8 cellular contexts compared by ENCODE assay signal in genomic region chr19:14366529-14366928, GRCh38. TPM values are rescaled to one million over a fixed set of nuclear protein-coding genes. Genes with fewer than 3 reads are reported as not detected.
A peak's percentile ranks its signal among the peaks of the same experiment; 100 is the strongest.
DNase-seq lines count a peak whose midpoint lies in the region; ATAC-seq and TF ChIP-seq lines count a peak whose summit lies in the region.

No MANE protein-coding gene starts in this region.

- H3K36me3 Mint-ChIP-seq in natural killer cell = no peaks in the 10 kb centered on the region
- no peaks in the 10 kb centered on the region for H3K36me3 Mint-ChIP-seq in type B pancreatic cell

- H3K27ac Mint-ChIP-seq in natural killer cell (peak overlapping the region; percentile 90 to 100), type B pancreatic cell (peak overlapping the region; percentile 67)

- peak overlapping the region; percentile 67 for H3K4me3 Mint-ChIP-seq in natural killer cell
- no peak overlapping the region for H3K4me3 Mint-ChIP-seq in type B pancreatic cell

- TF ChIP-seq CTCF in GM12864 (IDR thresholded peaks at IDR 0.05; ENCODE audit: low read depth, low read length, missing control alignments) (no peak), natural killer cell (IDR thresholded peaks at IDR 0.05) (no peak), type B pancreatic cell (conservative IDR thresholded peaks at IDR 0.05) (no peak)

- H3K4me3 ChIP-seq in GM12864 (ENCODE audit: low read depth, low read length) = no peak overlapping the region

- no peaks in the 10 kb centered on the region for H3K9me3 Mint-ChIP-seq in natural killer cell
- no peaks in the 10 kb centered on the region for H3K9me3 Mint-ChIP-seq in type B pancreatic cell

- DNase-seq in GM12864 (ENCODE audit: low read depth) (peak; percentile 88), NCI-H82 (lab: John Stamatoyannopoulos, UW) (peak; percentile 87), epidermal melanocyte (ENCODE audit: insufficient read length, low spot score) (peak; percentile 11), natural killer cell (peak; percentile 84), type B pancreatic cell (ENCODE audit: extremely low spot score, unreplicated experiment) (no peak), cortex of kidney (lab: John Stamatoyannopoulos, UW) (no peak)
- peak; percentile 83 for DNase-seq in activated CD8-positive, alpha-beta memory T cell treated with anti-CD3 and anti-CD28 coated beads, Interleukin-2, amount 50 U/mL, for 4 hours

- H3K4me1 Mint-ChIP-seq in natural killer cell (peaks cover 61 to 74% of the 10 kb centered on the region in 2 donors), type B pancreatic cell (ENCODE audit: unreplicated experiment) (peaks cover 41% of the 10 kb centered on the region)

- intact Hi-C loops in natural killer cell (cut with micrococcal nuclease) = no loop called here

- ATAC-seq in HG03378 (IDR thresholded peaks at IDR 0.05; ENCODE audit: unreplicated experiment) (peak; percentile 39), natural killer cell (peak; percentile 32 to 59 (median 54))

- H3K27me3 Mint-ChIP-seq in natural killer cell (ENCODE audit: low read depth in 2 of 2) = no peaks in the 10 kb centered on the region
- H3K27me3 Mint-ChIP-seq in type B pancreatic cell = peaks cover 6% of the 10 kb centered on the region

RNA-seq across cellular contexts. Expression of gene ADGRE5, which starts 14.7 kb away (rescaled TPM):
- total RNA-seq in natural killer cell = 1,000 to 10,000 TPM; 1,036 to 1,703 (median 1,382) TPM
- total RNA-seq in type B pancreatic cell (ENCODE audit: low replicate concordance) = 4.9 and 14.3 TPM in 2 replicates

RNA-seq across cellular contexts. Expression of gene DDX39A, which starts 52.6 kb away (rescaled TPM):
- 100 to 1,000 TPM; 397 to 569 (median 557) TPM for total RNA-seq in natural killer cell
- 71.9 and 84.3 TPM in 2 replicates for total RNA-seq in type B pancreatic cell (ENCODE audit: low replicate concordance)

Comparison
In these comparisons a context has a peak if more than half of its experiments do, and no peak if none do; other contexts are left out.
1. DNase-seq: peak in GM12864 (single experiment), NCI-H82 (single experiment), activated CD8-positive, alpha-beta memory T cell treated with anti-CD3 and anti-CD28 coated beads, Interleukin-2, amount 50 U/mL, for 4 hours (single experiment), epidermal melanocyte (single experiment) and natural killer cell (single experiment); none in type B pancreatic cell (single experiment) and cortex of kidney (single experiment).
2. RNA of gene ADGRE5, which starts 14.7 kb away (total RNA-seq): 1,036 to 1,703 TPM in natural killer cell; 4.9 to 14.3 TPM in type B pancreatic cell; every median in the first group is over 10 times any median in the second.